Comparison of ENCODE assay signal across 27 cellular contexts in the genomic region with DNA sequence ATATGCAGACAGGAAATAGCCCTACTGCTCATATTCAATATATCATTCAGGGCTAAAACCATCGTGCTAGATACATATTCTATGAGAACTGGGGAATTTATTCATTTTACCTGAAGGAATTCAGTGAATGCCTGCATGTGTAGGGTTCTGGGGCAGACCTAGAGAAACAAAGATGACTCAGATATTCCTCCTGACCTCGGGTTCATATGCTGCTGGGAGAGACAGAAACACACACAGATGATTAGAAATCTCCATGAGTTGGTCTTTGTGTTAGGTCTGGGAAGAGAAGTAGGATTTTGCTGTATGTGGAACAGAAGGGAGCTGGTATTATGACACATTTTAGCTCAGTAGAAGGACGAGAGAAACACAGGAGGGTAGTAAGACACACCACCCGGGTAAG.
A peak's percentile ranks its signal among the peaks of the same experiment; 100 is the strongest.
DNase-seq lines count a peak whose midpoint lies in the region; ATAC-seq and TF ChIP-seq lines count a peak whose summit lies in the region.
"Had no signal": no experiment of that assay in that cellular context is flagged by ENCODE, and none has a peak within 500 bp of the region (broad histone marks: within the 10 kb centered on the region; RNA-seq: fewer than 3 reads in every experiment).

No MANE protein-coding gene starts in this region.

- DNase-seq in ELR (ENCODE audit: low read depth) (peak; percentile 1), SK-MEL-5 (ENCODE audit: low read depth, low spot score) (peak; percentile 41), epithelial cell of proximal tubule (ENCODE audit: low read depth) (peak; percentile 30), non-pigmented ciliary epithelial cell (ENCODE audit: low read depth) (peak; percentile 2), hepatic stellate cell (ENCODE audit: low spot score) (no peak)
- DNase-seq: activated CD4-positive, alpha-beta T cell treated with anti-CD3 and anti-CD28 coated beads, Interleukin-2, amount 10 ng/mL, durations not matched to agents 24 days and 14 days; activated effector memory CD4-positive, alpha-beta T cell treated with anti-CD3 and anti-CD28 coated beads, Interleukin-2, amount 50 U/mL, for 16 hours; activated T-cell treated with anti-CD3 and anti-CD28 coated beads, Interleukin-2, amount 50 U/mL, for 1 hour; BE2C; body of pancreas; CD8-positive, alpha-beta memory T cell; cerebellar nuclear complex; left colon; NCI-H1092; NCI-H1694; NCI-H748 treated with DMSO at 0.1 percent for 48 hours; nephron progenitor cell; Peyer's patch; posterior cingulate gyrus; right lobe of liver; SHP77; stimulated activated CD8-positive, alpha-beta memory T cell treated with anti-CD3 and anti-CD28 coated beads, Interleukin-4, amount 100 ng/mL, for 48 hours; testis had no signal

- H3K4me3 ChIP-seq in epithelial cell of proximal tubule (ENCODE audit: low read depth, low read length): no peak overlapping the region
- H3K4me3 ChIP-seq: body of pancreas, HAP-1, Peyer's patch, right lobe of liver, testis had no signal

- ATAC-seq in HG03442 (IDR thresholded peaks at IDR 0.05; ENCODE audit: unreplicated experiment) (no peak), HG03469 (IDR thresholded peaks at IDR 0.05; ENCODE audit: unreplicated experiment) (no peak), GM21423 (IDR thresholded peaks at IDR 0.05; ENCODE audit: unreplicated experiment) (no peak)
- ATAC-seq: body of pancreas, left colon, right lobe of liver had no signal

- TF ChIP-seq CTCF in epithelial cell of proximal tubule (conservative IDR thresholded peaks at IDR 0.05; ENCODE audit: low read depth, low read length): no peak

- in situ Hi-C loops in SK-MEL-5 (cut with HindIII; ENCODE audit: low pct_unique_long_range_greater_than_20kb, low sequenced_read_pairs): no loop called here
